In the genomic region with DNA sequence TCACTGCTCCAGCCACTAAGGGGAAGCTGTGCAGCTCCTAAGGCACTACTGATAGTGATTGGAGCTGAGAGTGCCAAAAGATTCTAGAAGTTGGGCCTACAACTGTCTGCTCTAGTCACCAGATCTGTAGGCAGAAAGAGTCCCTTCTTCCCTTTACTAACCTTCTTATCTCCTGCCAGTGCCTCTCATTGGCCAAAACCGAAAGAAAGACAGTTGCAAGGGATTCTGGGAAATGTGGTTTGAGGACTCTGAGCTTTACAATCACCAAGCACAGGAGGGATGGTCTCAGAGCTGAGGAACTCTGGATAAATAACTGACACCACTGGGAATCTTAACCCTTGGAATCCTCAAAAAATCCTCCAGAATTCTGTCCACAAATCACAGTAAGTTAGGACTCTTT, we compare ENCODE assay signal across 13 cellular contexts.
"Had no signal": no experiment of that assay in that cellular context is flagged by ENCODE, and none has a peak within 500 bp of the region (broad histone marks: within the 10 kb centered on the region; RNA-seq: fewer than 3 reads in every experiment).

No MANE protein-coding gene starts in this region.

- H3K27ac Mint-ChIP-seq: activated naive CD4-positive, alpha-beta T cell treated with anti-CD3 and anti-CD28 coated beads, Interleukin-2, amount 10 ng/mL, durations not matched to agents 7 days and 5 days; endodermal cell; stimulated activated naive CD8-positive, alpha-beta T cell treated with anti-CD3 and anti-CD28 coated beads, Interleukin-15, Interleukin-2, amounts not matched to agents 100 ng/mL and 50 ng/mL, for 24 hours had no signal

- DNase-seq: activated CD4-positive, alpha-beta T cell treated with anti-CD3 and anti-CD28 coated beads, Interleukin-2, amount 50 U/mL, for 48 hours; activated naive CD4-positive, alpha-beta T cell treated with anti-CD3 and anti-CD28 coated beads, Interleukin-2, amount 10 ng/mL, durations not matched to agents 7 days and 5 days; endodermal cell; gastrocnemius medialis; heart right ventricle; pancreas had no signal

- H3K27me3 Mint-ChIP-seq: activated naive CD4-positive, alpha-beta T cell treated with anti-CD3 and anti-CD28 coated beads, Interleukin-2, amount 10 ng/mL, durations not matched to agents 7 days and 5 days; stimulated activated naive CD8-positive, alpha-beta T cell treated with anti-CD3 and anti-CD28 coated beads, Interleukin-15, Interleukin-2, amounts not matched to agents 100 ng/mL and 50 ng/mL, for 24 hours had no signal

- H3K27me3 ChIP-seq: gastrocnemius medialis, heart right ventricle, pancreas, suprapubic skin, upper lobe of left lung had no signal

- H3K36me3 Mint-ChIP-seq: activated naive CD4-positive, alpha-beta T cell treated with anti-CD3 and anti-CD28 coated beads, Interleukin-2, amount 10 ng/mL, durations not matched to agents 7 days and 5 days had no signal

- H3K4me3 ChIP-seq: gastrocnemius medialis, heart right ventricle, pancreas, suprapubic skin, upper lobe of left lung had no signal

- H3K36me3 ChIP-seq: gastrocnemius medialis, heart right ventricle, pancreas, suprapubic skin, upper lobe of left lung had no signal

- H3K9me3 Mint-ChIP-seq: activated naive CD4-positive, alpha-beta T cell treated with anti-CD3 and anti-CD28 coated beads, Interleukin-2, amount 10 ng/mL, durations not matched to agents 7 days and 5 days; endodermal cell; neural crest cell; stimulated activated naive CD8-positive, alpha-beta T cell treated with anti-CD3 and anti-CD28 coated beads, Interleukin-15, Interleukin-2, amounts not matched to agents 100 ng/mL and 50 ng/mL, for 24 hours had no signal

- H3K27ac ChIP-seq: gastrocnemius medialis, heart right ventricle, pancreas, suprapubic skin, upper lobe of left lung, VCaP had no signal

- H3K4me3 Mint-ChIP-seq: activated naive CD4-positive, alpha-beta T cell treated with anti-CD3 and anti-CD28 coated beads, Interleukin-2, amount 10 ng/mL, durations not matched to agents 7 days and 5 days; endodermal cell; neural crest cell; stimulated activated naive CD8-positive, alpha-beta T cell treated with anti-CD3 and anti-CD28 coated beads, Interleukin-15, Interleukin-2, amounts not matched to agents 100 ng/mL and 50 ng/mL, for 24 hours had no signal

- H3K4me1 ChIP-seq: gastrocnemius medialis, pancreas, suprapubic skin, upper lobe of left lung had no signal

- ATAC-seq: gastrocnemius medialis, heart right ventricle, left lobe of liver, pancreas, sciatic nerve had no signal

- H3K9me3 ChIP-seq: gastrocnemius medialis, heart right ventricle, pancreas, suprapubic skin, upper lobe of left lung had no signal

- H3K4me1 Mint-ChIP-seq: activated naive CD4-positive, alpha-beta T cell treated with anti-CD3 and anti-CD28 coated beads, Interleukin-2, amount 10 ng/mL, durations not matched to agents 7 days and 5 days; endodermal cell; neural crest cell had no signal
